Comparison of ENCODE assay signal across 13 cellular contexts in genomic region chr1:152543808-152544207, GRCh38. TPM values are rescaled to one million over a fixed set of nuclear protein-coding genes. Genes with fewer than 3 reads are reported as not detected.
DNase-seq lines count a peak whose midpoint lies in the region; ATAC-seq and TF ChIP-seq lines count a peak whose summit lies in the region.
"Had no signal": no experiment of that assay in that cellular context is flagged by ENCODE, and none has a peak within 500 bp of the region (broad histone marks: within the 10 kb centered on the region; RNA-seq: fewer than 3 reads in every experiment).

No MANE protein-coding gene starts in this region.

- peaks cover 11% of the 10 kb centered on the region for H3K27me3 Mint-ChIP-seq in activated CD8-positive, alpha-beta memory T cell treated with anti-CD3 and anti-CD28 coated beads, Interleukin-2, amount 10 ng/mL, durations not matched to agents 7 days and 5 days

- ATAC-seq in activated CD8-positive, alpha-beta memory T cell treated with anti-CD3 and anti-CD28 coated beads, Interleukin-2, amount 10 ng/mL, durations not matched to agents 7 days and 5 days: no peak
- ATAC-seq in HG02763 (IDR thresholded peaks at IDR 0.05; ENCODE audit: unreplicated experiment): no peak

- H3K36me3 ChIP-seq in HEK293 (ENCODE audit: control insufficient read depth in 2 of 2, insufficient read depth in 1 of 2, low read length in 2 of 2): no peaks in the 10 kb centered on the region
- H3K36me3 ChIP-seq: thoracic aorta had no signal

- H3K27ac ChIP-seq in HEK293 (ENCODE audit: extremely low read depth, low read depth, low read length): no peak overlapping the region
- H3K27ac ChIP-seq: thoracic aorta had no signal

- CTCF ChIA-PET in HEK293 (lab: Yijun Ruan, JAX): interaction anchor here (1.0 to 1.5 kb wide), 4 partner anchors 9 to 196 kb away, joined by 3 to 8 read pairs (median 4); no protein-coding TSS in a partner anchor
- CTCF ChIA-PET in activated CD8-positive, alpha-beta memory T cell treated with anti-CD3 and anti-CD28 coated beads, Interleukin-2, amount 10 ng/mL, durations not matched to agents 7 days and 5 days (lab: Charles Lee): no interaction called here

- intact Hi-C loops in cardiac septum (cut with DNase I): no loop called here

- no peaks in the 10 kb centered on the region for H3K4me1 Mint-ChIP-seq in activated CD8-positive, alpha-beta memory T cell treated with anti-CD3 and anti-CD28 coated beads, Interleukin-2, amount 10 ng/mL, durations not matched to agents 7 days and 5 days

- H3K9me3 ChIP-seq in HEK293 (ENCODE audit: control insufficient read depth, insufficient read depth, low read depth, low read length): no peaks in the 10 kb centered on the region
- H3K9me3 ChIP-seq: thoracic aorta had no signal

- no peaks in the 10 kb centered on the region for H3K36me3 Mint-ChIP-seq in activated CD8-positive, alpha-beta memory T cell treated with anti-CD3 and anti-CD28 coated beads, Interleukin-2, amount 10 ng/mL, durations not matched to agents 7 days and 5 days

- no peak overlapping the region for H3K4me3 ChIP-seq in HEK293 (ENCODE audit: low read depth, low read length)
- H3K4me3 ChIP-seq: thoracic aorta had no signal

- DNase-seq in ELR (ENCODE audit: low read depth): peak; percentile 45
- peak; percentile 21 for DNase-seq in RPMI7951 (ENCODE audit: low read depth)
- DNase-seq in germinal center (ENCODE audit: low spot score): peak; percentile 10
- no peak for DNase-seq in activated CD8-positive, alpha-beta memory T cell treated with anti-CD3 and anti-CD28 coated beads, Interleukin-2, amount 10 ng/mL, durations not matched to agents 7 days and 5 days
- no peak for DNase-seq in activated effector memory CD4-positive, alpha-beta T cell treated with anti-CD3 and anti-CD28 coated beads, Interleukin-2, amount 50 U/mL, for 16 hours
- DNase-seq in cardiac septum (ENCODE audit: low spot score): no peak
- DNase-seq: activated CD8-positive, alpha-beta memory T cell treated with anti-CD3 and anti-CD28 coated beads, Interleukin-2, amount 50 U/mL, for 48 hours; COR-L47; NCI-H774 had no signal

- H3K4me3 Mint-ChIP-seq in activated CD8-positive, alpha-beta memory T cell treated with anti-CD3 and anti-CD28 coated beads, Interleukin-2, amount 10 ng/mL, durations not matched to agents 7 days and 5 days: no peak overlapping the region

- no peak for TF ChIP-seq CTCF in HEK293 (tag by site-specific recombination; IDR thresholded peaks at IDR 0.05)

- no peaks in the 10 kb centered on the region for H3K4me1 ChIP-seq in HEK293 (ENCODE audit: control insufficient read depth, insufficient read depth, low read length)

- no peaks in the 10 kb centered on the region for H3K9me3 Mint-ChIP-seq in activated CD8-positive, alpha-beta memory T cell treated with anti-CD3 and anti-CD28 coated beads, Interleukin-2, amount 10 ng/mL, durations not matched to agents 7 days and 5 days (ENCODE audit: low read depth)

- H3K27ac Mint-ChIP-seq in activated CD8-positive, alpha-beta memory T cell treated with anti-CD3 and anti-CD28 coated beads, Interleukin-2, amount 10 ng/mL, durations not matched to agents 7 days and 5 days: no peak overlapping the region

- POLR2A ChIA-PET in HEK293 (lab: Yijun Ruan, JAX): no interaction called here

TF ChIP-seq in HEK293, 187 proteins besides CTCF, POLR2A, EP300 and RAD21:
- TF ChIP-seq PBX3 (CRISPR knock-in tag; IDR thresholded peaks at IDR 0.05) (no peak), SCRT2 (tag by site-specific recombination; IDR thresholded peaks at IDR 0.05) (peak; percentile 30; the same call in 1 of the 2 replicates), ZNF580 (tag by site-specific recombination; IDR thresholded peaks at IDR 0.05) (no peak), ZNF16 (tag by site-specific recombination; IDR thresholded peaks at IDR 0.05; ENCODE audit: low read depth) (no peak), ZFP3 (tag by site-specific recombination; IDR thresholded peaks at IDR 0.05; ENCODE audit: low read depth) (no peak), TCF7L2 (IDR thresholded peaks at IDR 0.05; ENCODE audit: borderline replicate concordance, low read depth, low read length) (peak; percentile 29; the same call in 1 of the 2 replicates), ZNF510 (tag by site-specific recombination; IDR thresholded peaks at IDR 0.05; ENCODE audit: insufficient replicate concordance) (no peak), ZNF518A (tag by site-specific recombination; conservative IDR thresholded peaks at IDR 0.05; ENCODE audit: low read depth) (no peak), ZNF571 (tag by site-specific recombination; IDR thresholded peaks at IDR 0.05) (no peak), ZNF830 (tag by site-specific recombination; IDR thresholded peaks at IDR 0.05; ENCODE audit: low read depth) (no peak), ELK4 (IDR thresholded peaks at IDR 0.05; ENCODE audit: borderline replicate concordance, low read depth, low read length) (no peak)

RNA-seq across cellular contexts. Expression of gene LCE3E, which starts 22.8 kb away (rescaled TPM):
- not detected in 2 replicates for total RNA-seq in RPMI7951 (2014; rRNA removed; shearing (Covaris generic))
- total RNA-seq in activated CD8-positive, alpha-beta memory T cell treated with anti-CD3 and anti-CD28 coated beads, Interleukin-2, amount 10 ng/mL, durations not matched to agents 7 days and 5 days: not detected
- total RNA-seq in cardiac septum: not detected
- total RNA-seq: frontal cortex, thoracic aorta had no signal

RNA-seq across cellular contexts. Expression of gene CRCT1, which starts 29.5 kb away (rescaled TPM):
- not detected in 2 replicates for total RNA-seq in RPMI7951 (2014; rRNA removed; shearing (Covaris generic))
- total RNA-seq in activated CD8-positive, alpha-beta memory T cell treated with anti-CD3 and anti-CD28 coated beads, Interleukin-2, amount 10 ng/mL, durations not matched to agents 7 days and 5 days: not detected
- total RNA-seq in cardiac septum: not detected
- total RNA-seq: frontal cortex, thoracic aorta had no signal

RNA-seq across cellular contexts. Expression of gene LCE5A, which starts 33.2 kb away (rescaled TPM):
- total RNA-seq in RPMI7951 (2014; rRNA removed; shearing (Covaris generic)): not detected in 2 replicates
- total RNA-seq in activated CD8-positive, alpha-beta memory T cell treated with anti-CD3 and anti-CD28 coated beads, Interleukin-2, amount 10 ng/mL, durations not matched to agents 7 days and 5 days: not detected
- total RNA-seq in cardiac septum: not detected
- total RNA-seq: frontal cortex, thoracic aorta had no signal

RNA-seq across cellular contexts. Expression of gene LCE3D, which starts 36.5 kb away (rescaled TPM):
- not detected in 2 replicates for total RNA-seq in RPMI7951 (2014; rRNA removed; shearing (Covaris generic))
- not detected for total RNA-seq in activated CD8-positive, alpha-beta memory T cell treated with anti-CD3 and anti-CD28 coated beads, Interleukin-2, amount 10 ng/mL, durations not matched to agents 7 days and 5 days
- not detected for total RNA-seq in cardiac septum
- total RNA-seq: frontal cortex, thoracic aorta had no signal

RNA-seq across cellular contexts. Expression of gene LCE3C, which starts 56.2 kb away (rescaled TPM):
- total RNA-seq in RPMI7951 (2014; rRNA removed; shearing (Covaris generic)): not detected in 2 replicates
- not detected for total RNA-seq in activated CD8-positive, alpha-beta memory T cell treated with anti-CD3 and anti-CD28 coated beads, Interleukin-2, amount 10 ng/mL, durations not matched to agents 7 days and 5 days
- total RNA-seq in cardiac septum: not detected
- total RNA-seq: frontal cortex, thoracic aorta had no signal

Comparison
In these comparisons a context has a peak if more than half of its experiments do, and no peak if none do; other contexts are left out.
1. DNase-seq: peak in ELR (single experiment), RPMI7951 (single experiment) and germinal center (single experiment); none in activated CD8-positive, alpha-beta memory T cell treated with anti-CD3 and anti-CD28 coated beads, Interleukin-2, amount 10 ng/mL, durations not matched to agents 7 days and 5 days (single experiment), activated effector memory CD4-positive, alpha-beta T cell treated with anti-CD3 and anti-CD28 coated beads, Interleukin-2, amount 50 U/mL, for 16 hours (single experiment) and cardiac septum (single experiment).